Comparison of ENCODE assay signal across 11 cellular contexts in genomic region chr14:89330236-89331002, GRCh38.
A peak's percentile ranks its signal among the peaks of the same experiment; 100 is the strongest.
DNase-seq lines count a peak whose midpoint lies in the region; ATAC-seq and TF ChIP-seq lines count a peak whose summit lies in the region.
"Had no signal": no experiment of that assay in that cellular context is flagged by ENCODE, and none has a peak within 500 bp of the region (broad histone marks: within the 10 kb centered on the region; RNA-seq: fewer than 3 reads in every experiment).

No MANE protein-coding gene starts in this region.

- H3K4me1 Mint-ChIP-seq in chondrocyte (ENCODE audit: low read depth), result peaks cover 54% of the 10 kb centered on the region

- peak overlapping the region; percentile 89 for H3K27ac Mint-ChIP-seq in chondrocyte (ENCODE audit: unreplicated experiment)

- ATAC-seq in Right ventricle myocardium inferior, result peak; percentile 87

- no peaks in the 10 kb centered on the region for H3K27me3 Mint-ChIP-seq in chondrocyte (ENCODE audit: low read depth)

- intact Hi-C loops in Right ventricle myocardium inferior (cut with DNase I) (no loop called here), cardiac septum (cut with DNase I) (no loop called here)

- H3K4me3 Mint-ChIP-seq in chondrocyte (ENCODE audit: unreplicated experiment), result no peak overlapping the region

- DNase-seq in Right ventricle myocardium inferior (ENCODE audit: missing footprints), result no peak
- no peak for DNase-seq in cardiac septum (ENCODE audit: low spot score)
- DNase-seq in chondrocyte (ENCODE audit: low spot score), result no peak
- peak; percentile 50 for DNase-seq in mucosa of gallbladder (ENCODE audit: low spot score)
- DNase-seq in NCI-H2107 (lab: John Stamatoyannopoulos, UW), result no peak
- DNase-seq in NCI-H1105 treated with DMSO at 0.1 percent for 48 hours (lab: John Stamatoyannopoulos, UW), result no peak
- no peak for DNase-seq in kidney tubule cell (ENCODE audit: low spot score)
- no peak for DNase-seq in OCI-M2 (lab: John Stamatoyannopoulos, UW; ENCODE audit: unreplicated experiment)
- DNase-seq: activated CD4-positive, alpha-beta T cell treated with anti-CD3 and anti-CD28 coated beads for 48 hours; amygdala; BE2C had no signal

- H3K36me3 Mint-ChIP-seq in chondrocyte (ENCODE audit: low read depth), result peaks cover 2% of the 10 kb centered on the region

- no peak for TF ChIP-seq CTCF in chondrocyte (IDR thresholded peaks at IDR 0.05)

- H3K9me3 Mint-ChIP-seq in chondrocyte (ENCODE audit: low read depth), result no peaks in the 10 kb centered on the region
